Comparison of ENCODE assay signal across 9 cellular contexts in genomic region chr17:19347323-19348080, GRCh38. TPM values are rescaled to one million over a fixed set of nuclear protein-coding genes. Genes with fewer than 3 reads are reported as not detected.
DNase-seq lines count a peak whose midpoint lies in the region; ATAC-seq and TF ChIP-seq lines count a peak whose summit lies in the region.
"Had no signal": no experiment of that assay in that cellular context is flagged by ENCODE, and none has a peak within 500 bp of the region (broad histone marks: within the 10 kb centered on the region; RNA-seq: fewer than 3 reads in every experiment).

No MANE protein-coding gene starts in this region.

- intact Hi-C loops in ascending aorta (cut with DNase I) = no loop called here
- intact Hi-C loops in stomach (cut with DNase I; ENCODE audit: low total_unique reads) = no loop called here

- CTCF ChIA-PET in HEK293 (lab: Yijun Ruan, JAX) = no interaction called here

- H4K91ac ChIP-seq in mesenchymal stem cell (ENCODE audit: low read length) = peak overlapping the region; percentile 88

- H2BK5ac ChIP-seq in mesenchymal stem cell (ENCODE audit: low read depth, low read length, poor library complexity, severe bottlenecking) = no peak overlapping the region

- WGBS in mesenchymal stem cell = 90% methylated on average over 13 of the region's 13 CpGs
- 81 to 83% (median 82%) methylated on average over 8 to 13 of the region's 13 CpGs for WGBS in stomach, 5 donors

- peaks cover 0 to 5% of the 10 kb centered on the region in 2 experiments; a peak in 1 of 3 replicates for H3K36me3 ChIP-seq in HEK293 (ENCODE audit: control insufficient read depth in 2 of 2, insufficient read depth in 1 of 2, low read length in 2 of 2)
- H3K36me3 ChIP-seq in ascending aorta = no peaks in the 10 kb centered on the region
- peaks cover 0 to 19% of the 10 kb centered on the region in 2 experiments for H3K36me3 ChIP-seq in mesenchymal stem cell (ENCODE audit: control insufficient read depth in 1 of 2, insufficient read depth in 2 of 2, low read depth in 1 of 2, low read length in 2 of 2)
- H3K36me3 ChIP-seq in stomach = no peaks in the 10 kb centered on the region

- H3K4me3 ChIP-seq in HEK293 (ENCODE audit: low read depth, low read length) = no peak overlapping the region
- H3K4me3 ChIP-seq in ascending aorta = no peak overlapping the region
- H3K4me3 ChIP-seq in mesenchymal stem cell (ENCODE audit: insufficient read depth in 1 of 2, low read depth in 1 of 2, low read length in 2 of 2) = no peak overlapping the region
- no peak overlapping the region for H3K4me3 ChIP-seq in stomach

- no peak overlapping the region for H3K4me2 ChIP-seq in mesenchymal stem cell (ENCODE audit: low read length, poor library complexity, severe bottlenecking)

- peak overlapping the region; percentile 59 to 74 for H2BK12ac ChIP-seq in mesenchymal stem cell (ENCODE audit: low read length in 2 of 2)

- peak overlapping the region; percentile 70 for H4K8ac ChIP-seq in mesenchymal stem cell (ENCODE audit: low read length)

- peak overlapping the region in 1 of 2 experiments; percentile 96 for H3K14ac ChIP-seq in mesenchymal stem cell (ENCODE audit: low read length in 2 of 2)

- H3K9me3 ChIP-seq in HEK293 (ENCODE audit: control insufficient read depth, insufficient read depth, low read depth, low read length) (no peaks in the 10 kb centered on the region), ascending aorta (no peaks in the 10 kb centered on the region), mesenchymal stem cell (ENCODE audit: control insufficient read depth, low read length) (no peaks in the 10 kb centered on the region), stomach (no peaks in the 10 kb centered on the region)

- H2BK15ac ChIP-seq in mesenchymal stem cell (ENCODE audit: low read depth, poor library complexity, severe bottlenecking) = no peak overlapping the region

- ATAC-seq in GM21381 (IDR thresholded peaks at IDR 0.05; ENCODE audit: unreplicated experiment) (no peak), HG03196 (IDR thresholded peaks at IDR 0.05; ENCODE audit: unreplicated experiment) (no peak), HG02623 (IDR thresholded peaks at IDR 0.05; ENCODE audit: unreplicated experiment) (no peak)

- no peak for TF ChIP-seq CTCF in HEK293 (tag by site-specific recombination; IDR thresholded peaks at IDR 0.05)
- no peak for TF ChIP-seq CTCF in ascending aorta (IDR thresholded peaks at IDR 0.05)
- TF ChIP-seq CTCF in stomach (IDR thresholded peaks at IDR 0.05) = no peak

- no peak overlapping the region for H3K23ac ChIP-seq in mesenchymal stem cell (ENCODE audit: low read length in 2 of 2)

- H2AK5ac ChIP-seq in mesenchymal stem cell (ENCODE audit: low read length, severe bottlenecking) = peak overlapping the region; percentile 28

- H3K79me1 ChIP-seq in mesenchymal stem cell (replicated peaks; ENCODE audit: low read length, poor library complexity, severe bottlenecking) = no peaks in the 10 kb centered on the region

- peak overlapping the region; percentile 61 for H3K9ac ChIP-seq in mesenchymal stem cell (ENCODE audit: low read length)

- POLR2A ChIA-PET in HEK293 (lab: Yijun Ruan, JAX) = no interaction called here

- H3K4ac ChIP-seq in mesenchymal stem cell (ENCODE audit: low read depth in 1 of 2, low read length in 2 of 2) = peak overlapping the region; percentile 42 to 57

- peaks cover 8% of the 10 kb centered on the region for H3K4me1 ChIP-seq in HEK293 (ENCODE audit: control insufficient read depth, insufficient read depth, low read length)
- H3K4me1 ChIP-seq in ascending aorta = peaks cover 18 to 23% of the 10 kb centered on the region in 2 donors
- peaks cover 25% of the 10 kb centered on the region for H3K4me1 ChIP-seq in mesenchymal stem cell (ENCODE audit: control insufficient read depth, insufficient read depth, low read depth, low read length)
- H3K4me1 ChIP-seq in stomach = peaks cover 19 to 48% (median 36%) of the 10 kb centered on the region in 4 donors

- H3K27ac ChIP-seq in HEK293 (ENCODE audit: extremely low read depth, low read depth, low read length) (peak overlapping the region; percentile 17; the same call in 1 of the 2 replicates), ascending aorta (peak overlapping the region; percentile 94 to 95), mesenchymal stem cell (ENCODE audit: low read length, poor library complexity, severe bottlenecking) (peak overlapping the region; percentile 43), stomach (peak overlapping the region in 4 of 5 donors; percentile 30 to 81 (median 74))

- DNase-seq in ascending aorta (ENCODE audit: low spot score in 2 of 2) (peak; percentile 6 to 56), mesenchymal stem cell (no peak), stomach (no peak), AG08395 (ENCODE audit: low spot score) (no peak)
- DNase-seq: cortex of kidney had no signal

- H2AFZ ChIP-seq in mesenchymal stem cell (ENCODE audit: low read depth, low read length) = no peak overlapping the region

- peak overlapping the region; percentile 4 for H2BK120ac ChIP-seq in mesenchymal stem cell (ENCODE audit: low read depth, low read length)

- TF ChIP-seq EP300 in stomach (IDR thresholded peaks at IDR 0.05) = no peak

- no peak for TF ChIP-seq POLR2A in stomach (IDR thresholded peaks at IDR 0.05)

- no peaks in the 10 kb centered on the region for H3K27me3 ChIP-seq in ascending aorta
- no peaks in the 10 kb centered on the region for H3K27me3 ChIP-seq in mesenchymal stem cell (ENCODE audit: control insufficient read depth in 1 of 2, insufficient read depth in 1 of 2, low read length in 2 of 2)
- no peaks in the 10 kb centered on the region for H3K27me3 ChIP-seq in stomach

- H3K18ac ChIP-seq in mesenchymal stem cell (ENCODE audit: low read depth in 1 of 2, low read length in 2 of 2) = peak overlapping the region; percentile 47 to 79

TF ChIP-seq in HEK293, 187 proteins besides CTCF, POLR2A, EP300 and RAD21:
- TF ChIP-seq ZNF335 (tag by site-specific recombination; conservative IDR thresholded peaks at IDR 0.05) = no peak
- no peak for TF ChIP-seq ZBTB7A (tag by site-specific recombination; IDR thresholded peaks at IDR 0.05; ENCODE audit: low read depth)
- TF ChIP-seq SP2 (tag by site-specific recombination; IDR thresholded peaks at IDR 0.05) = 0 out of 2 replicates have a peak, but pooled peaks have one; percentile 0
- TF ChIP-seq ZNF692 (tag by site-specific recombination; IDR thresholded peaks at IDR 0.05) = no peak
- TF ChIP-seq KLF1 (tag by site-specific recombination; IDR thresholded peaks at IDR 0.05) = 0 out of 2 replicates have a peak, but pooled peaks have one; percentile 36
- TF ChIP-seq ZNF423 (tag by site-specific recombination; IDR thresholded peaks at IDR 0.05) = 0 out of 2 replicates have a peak, but pooled peaks have one; percentile 3
- TF ChIP-seq ZNF660 (tag by site-specific recombination; IDR thresholded peaks at IDR 0.05) = no peak
- no peak for TF ChIP-seq ZNF701 (tag by site-specific recombination; IDR thresholded peaks at IDR 0.05)
- TF ChIP-seq ZFP37 (tag by site-specific recombination; IDR thresholded peaks at IDR 0.05) = no peak
- no peak for TF ChIP-seq OSR2 (tag by site-specific recombination; IDR thresholded peaks at IDR 0.05)

RNA-seq across cellular contexts. Expression of gene B9D1, which starts 15.0 kb away (rescaled TPM):
- 49.1 TPM for total RNA-seq in ascending aorta
- polyA plus RNA-seq in mesenchymal stem cell (2013, experiment 1 of 2) = 30.2 TPM
- polyA plus RNA-seq in mesenchymal stem cell (2013, experiment 2 of 2) = 30.8 TPM
- 10 to 100 TPM in 3 of 5 donors, not detected in 2; 10.9 to 22.8 (median 21.3) TPM for total RNA-seq in stomach
- 10 to 100 TPM; 10.9 to 18.4 (median 15.1) TPM for polyA plus RNA-seq in stomach

RNA-seq across cellular contexts. Expression of gene MAPK7, which starts 30.8 kb away (rescaled TPM):
- total RNA-seq in ascending aorta (146 TPM), stomach (100 to 1,000 TPM in 2 of 5 donors, 10 to 100 TPM in 3; 24.0 to 221 (median 40.2) TPM)
- polyA plus RNA-seq in mesenchymal stem cell (2013, experiment 1 of 2) = 33.6 TPM
- polyA plus RNA-seq in mesenchymal stem cell (2013, experiment 2 of 2) = 30.7 TPM
- polyA plus RNA-seq in stomach = 10 to 100 TPM; 10.3 to 13.4 (median 11.3) TPM

RNA-seq across cellular contexts. Expression of gene MFAP4, which starts 39.5 kb away (rescaled TPM):
- total RNA-seq in ascending aorta (280 TPM), stomach (100 to 1,000 TPM in 2 of 5 donors, 10 to 100 TPM in 3; 29.3 to 125 (median 80.5) TPM)
- 238 TPM for polyA plus RNA-seq in mesenchymal stem cell (2013, experiment 1 of 2)
- polyA plus RNA-seq in mesenchymal stem cell (2013, experiment 2 of 2) = 237 TPM
- 10 to 100 TPM; 44.0 to 56.4 (median 47.7) TPM for polyA plus RNA-seq in stomach

Comparison
In these comparisons a context has a peak if more than half of its experiments do, and no peak if none do; other contexts are left out.
1. H3K27ac ChIP-seq: peak in every context shown above with its lines; median percentile 94 in ascending aorta; 74 in stomach; 43 in mesenchymal stem cell; 17 in HEK293.
2. DNase-seq: peak in ascending aorta (2 of 2); none in mesenchymal stem cell (single experiment), stomach (single experiment) and AG08395 (single experiment).